ENCODE assay signal across 20 cellular contexts in the genomic region with DNA sequence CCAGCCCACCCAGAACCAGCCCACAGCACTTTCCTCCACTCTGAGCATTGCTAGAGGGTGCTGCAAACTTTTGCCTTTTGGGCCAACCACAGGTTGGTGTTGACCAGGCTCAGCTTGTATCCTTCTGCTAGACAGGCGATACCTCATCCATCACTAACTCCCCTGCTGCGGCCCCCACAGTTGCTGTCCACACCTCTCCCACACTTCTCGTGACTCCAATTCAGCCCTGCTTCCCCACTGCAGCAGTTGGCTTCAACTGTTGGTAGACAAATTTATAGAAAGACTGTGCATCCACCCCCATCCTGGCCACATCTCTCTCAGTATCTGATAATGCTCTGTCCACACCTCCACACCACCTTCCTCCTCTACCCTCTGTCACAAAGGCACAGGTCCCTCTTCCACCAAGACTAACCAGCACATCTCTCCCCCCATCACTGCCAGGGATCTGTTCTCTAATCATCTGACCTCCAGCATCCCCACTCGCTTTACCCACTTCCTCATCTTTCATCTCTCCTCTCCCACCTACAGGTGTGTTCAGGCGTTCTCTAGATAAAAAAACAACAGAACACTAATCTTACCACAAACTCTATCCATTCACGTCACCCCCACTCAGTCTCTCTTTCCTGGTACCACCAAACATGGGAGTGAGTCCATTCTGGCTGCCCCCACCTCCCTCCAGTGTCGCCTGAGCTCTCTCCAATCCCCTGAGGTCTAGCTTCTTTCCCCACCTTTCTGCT. TPM values are rescaled to one million over a fixed set of nuclear protein-coding genes. Genes with fewer than 3 reads are reported as not detected.
DNase-seq lines count a peak whose midpoint lies in the region; ATAC-seq, FAIRE-seq and TF ChIP-seq lines count a peak whose summit lies in the region.
"Had no signal": no experiment of that assay in that cellular context is flagged by ENCODE, and none has a peak within 500 bp of the region (broad histone marks: within the 10 kb centered on the region; RNA-seq: fewer than 3 reads in every experiment).

No MANE protein-coding gene starts in this region.

- no peak for TF ChIP-seq RAD21 in GM12878 (IDR thresholded peaks at IDR 0.05; ENCODE audit: insufficient read depth, low read depth, low read length)

- H3K4me1 Mint-ChIP-seq in activated CD4-positive, alpha-beta T cell treated with anti-CD3 and anti-CD28 coated beads for 36 hours, result peaks cover 29% of the 10 kb centered on the region

- H3K4me3 ChIP-seq in NT2/D1 (ENCODE audit: insufficient read length, low read depth) (no peak overlapping the region), GM12878 (no peak overlapping the region), vagina (no peak overlapping the region)
- H3K4me3 ChIP-seq: A549, left ventricle myocardium inferior, tibial artery had no signal

- H3K36me3 ChIP-seq in NT2/D1 (ENCODE audit: insufficient read depth, insufficient read length, low read length) (no peaks in the 10 kb centered on the region), GM12878 (ENCODE audit: control insufficient read depth in 2 of 2, insufficient read depth in 2 of 2, low read length in 1 of 2) (peaks cover 6 to 20% of the 10 kb centered on the region in 2 experiments), vagina (peaks cover 0 to 5% of the 10 kb centered on the region in 2 donors)
- H3K36me3 ChIP-seq: left ventricle myocardium inferior had no signal

- TF ChIP-seq CTCF in GM12878 (IDR thresholded peaks at IDR 0.05 in 2 of 3, conservative IDR thresholded peaks at IDR 0.05 in 1 of 3; ENCODE audit: control insufficient read depth in 2 of 3, extremely low read depth in 1 of 3, insufficient read depth in 1 of 3, low read depth in 3 of 3, low read length in 3 of 3) (no peak), vagina (IDR thresholded peaks at IDR 0.05) (no peak)

- intact Hi-C loops in activated CD4-positive, alpha-beta T cell treated with anti-CD3 and anti-CD28 coated beads for 36 hours (cut with DNase I, micrococcal nuclease), result loop anchor here in 1 of 2 experiments (1.0 kb wide), 1 partner anchor 47 kb away; no protein-coding TSS in a partner anchor
- intact Hi-C loops in GM12878 (cut with micrococcal nuclease; ENCODE audit: unreplicated experiment), result no loop called here
- intact Hi-C loops in posterior vena cava (cut with DNase I), result no loop called here
- intact Hi-C loops in vagina (cut with DNase I), result no loop called here
- intact Hi-C loops in Right ventricle myocardium inferior (cut with DNase I), result no loop called here

- no peaks in the 10 kb centered on the region for H4K20me1 ChIP-seq in GM12878 (ENCODE audit: control insufficient read depth, insufficient read depth)

- H3K9me3 ChIP-seq in NT2/D1 (ENCODE audit: insufficient read depth, low read length) (no peaks in the 10 kb centered on the region), GM12878 (replicated peaks; ENCODE audit: control insufficient read depth, insufficient read depth, low read length) (no peaks in the 10 kb centered on the region), vagina (no peaks in the 10 kb centered on the region)
- H3K9me3 ChIP-seq: A549, left ventricle myocardium inferior, tibial artery had no signal

- FAIRE-seq in GM12878 (lab: Jason Lieb, UNC) (no peak), H54 (lab: Jason Lieb, UNC) (no peak)
- FAIRE-seq: A549, endometrium, small intestine had no signal

- H3K4me2 ChIP-seq in GM12878 (ENCODE audit: control insufficient read depth, insufficient read depth), result no peak overlapping the region

- peak overlapping the region; percentile 50 for H3K9ac ChIP-seq in NT2/D1 (ENCODE audit: insufficient read length, low read depth)
- no peak overlapping the region for H3K9ac ChIP-seq in GM12878 (ENCODE audit: control insufficient read depth, insufficient read depth, low read length)

- H3K79me2 ChIP-seq in GM12878 (ENCODE audit: control insufficient read depth, insufficient read depth, low read length), result no peaks in the 10 kb centered on the region

- no peaks in the 10 kb centered on the region for H3K27me3 ChIP-seq in NT2/D1 (ENCODE audit: insufficient read depth, insufficient read length)
- H3K27me3 ChIP-seq in GM12878 (replicated peaks in 1 of 2; ENCODE audit: control insufficient read depth in 2 of 2, insufficient read depth in 2 of 2, low read length in 1 of 2), result no peaks in the 10 kb centered on the region
- no peaks in the 10 kb centered on the region for H3K27me3 ChIP-seq in vagina
- H3K27me3 ChIP-seq: tibial artery had no signal

- H3K27ac Mint-ChIP-seq in activated CD4-positive, alpha-beta T cell treated with anti-CD3 and anti-CD28 coated beads for 36 hours, result peak overlapping the region; percentile 75
- H3K27ac Mint-ChIP-seq: brain had no signal

- CTCF ChIA-PET in activated CD4-positive, alpha-beta T cell treated with anti-CD3 and anti-CD28 coated beads for 36 hours (lab: Charles Lee), result interaction anchor here (0.6 to 0.9 kb wide), 2 partner anchors 17 to 99 kb away, joined by 4 read pairs; no protein-coding TSS in a partner anchor
- CTCF ChIA-PET in GM12878 (lab: Yijun Ruan, JAX), result interaction anchor here (1.1 kb wide), 1 partner anchor 35 kb away, joined by 3 read pairs; no protein-coding TSS in a partner anchor

- peak; percentile 39 for DNase-seq in activated CD4-positive, alpha-beta T cell treated with anti-CD3 and anti-CD28 coated beads for 36 hours
- no peak for DNase-seq in activated CD4-positive, alpha-beta T cell treated with anti-CD3 and anti-CD28 coated beads, Interleukin-2, amount 50 U/mL, for 4 hours
- DNase-seq in NT2/D1 (ENCODE audit: low read depth, low spot score), result no peak
- no peak for DNase-seq in GM12878 (ENCODE audit: low read depth, low spot score)
- DNase-seq in posterior vena cava (ENCODE audit: low spot score), result peak; percentile 25
- DNase-seq in vagina (ENCODE audit: extremely low spot score in 2 of 2), result no peak
- DNase-seq in H54 (ENCODE audit: insufficient read length, low spot score), result no peak
- no peak for DNase-seq in Right ventricle myocardium inferior (ENCODE audit: missing footprints)
- DNase-seq: COR-L47, head of caudate nucleus, left ventricle myocardium inferior, NCI-H345, occipital lobe, small intestine, T-helper 9 cell, tibial artery had no signal

- ATAC-seq in activated CD4-positive, alpha-beta T cell treated with anti-CD3 and anti-CD28 coated beads for 36 hours, result peak; percentile 76
- ATAC-seq in GM12878, result peak; percentile 17
- ATAC-seq in Right ventricle myocardium inferior, result no peak

- H3K27me3 Mint-ChIP-seq in activated CD4-positive, alpha-beta T cell treated with anti-CD3 and anti-CD28 coated beads for 36 hours, result no peaks in the 10 kb centered on the region

- peaks cover 37% of the 10 kb centered on the region for H3K36me3 Mint-ChIP-seq in activated CD4-positive, alpha-beta T cell treated with anti-CD3 and anti-CD28 coated beads for 36 hours (ENCODE audit: low read depth)

- in situ Hi-C loops in GM12878 (cut with MboI), result no loop called here

- no peak overlapping the region for H3K27ac ChIP-seq in GM12878 (ENCODE audit: control insufficient read depth, insufficient read depth)
- no peak overlapping the region for H3K27ac ChIP-seq in vagina
- H3K27ac ChIP-seq: left ventricle myocardium inferior, RWPE1, tibial artery had no signal

- no peaks in the 10 kb centered on the region for H3K9me3 Mint-ChIP-seq in activated CD4-positive, alpha-beta T cell treated with anti-CD3 and anti-CD28 coated beads for 36 hours (ENCODE audit: low read depth)
- H3K9me3 Mint-ChIP-seq: brain had no signal

- H3K4me3 Mint-ChIP-seq in activated CD4-positive, alpha-beta T cell treated with anti-CD3 and anti-CD28 coated beads for 36 hours, result peak overlapping the region; percentile 11
- H3K4me3 Mint-ChIP-seq: brain had no signal

- 65% methylated on average over 7 of the region's 7 CpGs for WGBS in GM12878 (ENCODE audit: insufficient coverage, insufficient replicate concordance, low lambda C conversion rate, missing lambda C conversion rate)

- TF ChIP-seq POLR2A in GM12878 (IDR thresholded peaks at IDR 0.05; ENCODE audit: low read depth, low read length) (no peak), vagina (IDR thresholded peaks at IDR 0.05) (no peak), H54 (IDR thresholded peaks at IDR 0.05; ENCODE audit: low read depth, low read length) (no peak)

- TF ChIP-seq EP300 in GM12878 (IDR thresholded peaks at IDR 0.05; ENCODE audit: borderline replicate concordance in 1 of 2, control insufficient read depth in 1 of 2, low read depth in 2 of 2, low read length in 2 of 2), result no peak

- H2AFZ ChIP-seq in GM12878 (ENCODE audit: control insufficient read depth, low read depth, low read length), result no peak overlapping the region

- H3K4me1 ChIP-seq in NT2/D1 (ENCODE audit: insufficient read depth, insufficient read length) (peaks cover 31% of the 10 kb centered on the region), GM12878 (ENCODE audit: control insufficient read depth, insufficient read depth, low read length) (no peaks in the 10 kb centered on the region; the same call in 1 of the 2 replicates), vagina (no peaks in the 10 kb centered on the region)
- H3K4me1 ChIP-seq: left ventricle myocardium inferior, tibial artery had no signal

- no TSS peak for BruUV-seq in GM12878 (replicated peaks; lab: Mats Ljungman, UMichigan)

- SMC1A ChIA-PET in GM12878 (lab: Charles Lee; ENCODE audit: uncharacterized antibody, unreplicated experiment), result no interaction called here

- RAD21 ChIA-PET in GM12878 (lab: Charles Lee; ENCODE audit: unreplicated experiment), result interaction anchor here (0.6 kb wide), 1 partner anchor 47 kb away, joined by 3 read pairs; no protein-coding TSS in a partner anchor

- POLR2A ChIA-PET in activated CD4-positive, alpha-beta T cell treated with anti-CD3 and anti-CD28 coated beads for 36 hours (lab: Charles Lee), result interaction anchor here (0.6 to 1.3 kb wide), 2 partner anchors 16 to 35 kb away, joined by 3 read pairs; a partner anchor contains a TSS
- POLR2A ChIA-PET in GM12878 (lab: Charles Lee), result interaction anchor here (0.5 to 1.1 kb wide), 4 partner anchors 14 to 40 kb away, joined by 3 to 4 read pairs (median 3); no protein-coding TSS in a partner anchor

RNA-seq across cellular contexts. Expression of a gene that starts 15.8 kb away (rescaled TPM):
- total RNA-seq in activated CD4-positive, alpha-beta T cell treated with anti-CD3 and anti-CD28 coated beads for 36 hours, result 10 to 100 TPM; 42.4 to 51.9 TPM
- total RNA-seq in GM12878 (2013; cell fraction: nucleolus; rRNA removed), result 29.0 and 32.4 TPM in 2 replicates
- total RNA-seq in GM12878 (2014; rRNA removed), result 22.4 and 25.6 TPM in 2 replicates
- total RNA-seq in GM12878 (2014; rRNA removed; fragmentation: Illumina TruSeq; extraction: Trizol), result 21.1 TPM in 2 replicates
- total RNA-seq in GM12878 (2021), result 28.7 and 37.7 TPM in 2 replicates
- 12.3 TPM for polyA plus RNA-seq in GM12878 (2011; ENCODE audit: low read depth)
- polyA plus RNA-seq in GM12878 (2011; rRNA removed), result 22.2 and 36.3 TPM in 2 replicates
- polyA plus RNA-seq in GM12878 (2011; cell fraction: cytosol; rRNA removed), result 37.9 and 40.4 TPM in 2 replicates
- 21.2 and 21.6 TPM in 2 replicates for polyA plus RNA-seq in GM12878 (2011; cell fraction: nucleus; rRNA removed)
- 12.9 and 17.2 TPM in 2 replicates for polyA plus RNA-seq in GM12878 (2012)
- 36.5 and 43.3 TPM in 2 replicates for polyA plus RNA-seq in GM12878 (2014; fragmentation: Illumina TruSeq; extraction: Trizol)
- polyA plus RNA-seq in GM12878 (2014; fragmentation: Nextera tagmentation; extraction: Ambion mirVana), result 1 to 10 TPM; 7.1 to 9.2 TPM
- polyA plus RNA-seq in GM12878 (2014; rRNA removed), result 28.3 and 29.9 TPM in 2 replicates
- polyA plus RNA-seq in GM12878 (2016; fragmentation: Nextera tagmentation; extraction: Ambion mirVana), result 10 to 100 TPM; 32.5 to 35.8 TPM
- polyA minus RNA-seq in GM12878 (2011; rRNA and poly(A)+ RNA removed), result 39.0 and 49.8 TPM in 2 replicates
- polyA minus RNA-seq in GM12878 (2011; cell fraction: cytosol; rRNA and poly(A)+ RNA removed), result 10.4 and 12.9 TPM in 2 replicates
- polyA minus RNA-seq in GM12878 (2011; cell fraction: nucleus; rRNA and poly(A)+ RNA removed), result 7.4 and 13.0 TPM in 2 replicates
- total RNA-seq in posterior vena cava, result 10 to 100 TPM; 16.1 to 21.2 TPM
- 14.0 TPM for total RNA-seq in vagina
- 16.3 TPM for total RNA-seq in Right ventricle myocardium inferior

RNA-seq across cellular contexts. Expression of a gene that starts 24.7 kb away (rescaled TPM):
- 10 to 100 TPM; 53.3 to 64.5 TPM for total RNA-seq in activated CD4-positive, alpha-beta T cell treated with anti-CD3 and anti-CD28 coated beads for 36 hours
- total RNA-seq in GM12878 (2013; cell fraction: nucleolus; rRNA removed), result 64.1 and 65.1 TPM in 2 replicates
- total RNA-seq in GM12878 (2014; rRNA removed) (24.4 and 36.5 TPM in 2 replicates), GM12878 (2014; rRNA removed; fragmentation: Illumina TruSeq; extraction: Trizol) (16.5 and 17.2 TPM in 2 replicates), GM12878 (2021) (46.3 and 52.1 TPM in 2 replicates), posterior vena cava (1 to 10 TPM; 5.8 to 8.0 TPM), vagina (18.7 TPM), Right ventricle myocardium inferior (2.2 TPM)
- 18.2 TPM for polyA plus RNA-seq in GM12878 (2011; ENCODE audit: low read depth)
- polyA plus RNA-seq in GM12878 (2011; rRNA removed) (10.5 and 20.9 TPM in 2 replicates), GM12878 (2014; fragmentation: Illumina TruSeq; extraction: Trizol) (25.7 and 31.2 TPM in 2 replicates), GM12878 (2014; fragmentation: Nextera tagmentation; extraction: Ambion mirVana) (1 to 10 TPM; 2.6 to 3.4 TPM), GM12878 (2014; rRNA removed) (34.4 and 38.4 TPM in 2 replicates), GM12878 (2016; fragmentation: Nextera tagmentation; extraction: Ambion mirVana) (10 to 100 TPM; 60.3 to 64.2 TPM)
- polyA plus RNA-seq in GM12878 (2011; cell fraction: cytosol; rRNA removed), result 24.1 and 29.5 TPM in 2 replicates
- 35.2 and 36.4 TPM in 2 replicates for polyA plus RNA-seq in GM12878 (2011; cell fraction: nucleus; rRNA removed)
- polyA plus RNA-seq in GM12878 (2012), result 25.7 and 38.9 TPM in 2 replicates
- polyA minus RNA-seq in GM12878 (2011; rRNA and poly(A)+ RNA removed), result 35.6 and 48.7 TPM in 2 replicates
- 21.6 and 23.9 TPM in 2 replicates for polyA minus RNA-seq in GM12878 (2011; cell fraction: cytosol; rRNA and poly(A)+ RNA removed)
- polyA minus RNA-seq in GM12878 (2011; cell fraction: nucleus; rRNA and poly(A)+ RNA removed), result 25.8 and 43.8 TPM in 2 replicates

RNA-seq across cellular contexts. Expression of a gene that starts 34.7 kb away (rescaled TPM):
- total RNA-seq in activated CD4-positive, alpha-beta T cell treated with anti-CD3 and anti-CD28 coated beads for 36 hours, result 100 to 1,000 TPM; 108 to 117 TPM
- 23.6 and 24.0 TPM in 2 replicates for total RNA-seq in GM12878 (2013; cell fraction: nucleolus; rRNA removed)
- total RNA-seq in GM12878 (2014; rRNA removed) (70.8 and 72.4 TPM in 2 replicates), GM12878 (2014; rRNA removed; fragmentation: Illumina TruSeq; extraction: Trizol) (52.8 and 60.1 TPM in 2 replicates), GM12878 (2021) (63.7 and 68.4 TPM in 2 replicates), posterior vena cava (10 to 100 TPM; 31.8 to 34.6 TPM), vagina (44.7 TPM), Right ventricle myocardium inferior (68.6 TPM)
- 34.3 TPM for polyA plus RNA-seq in GM12878 (2011; ENCODE audit: low read depth)
- polyA plus RNA-seq in GM12878 (2011; rRNA removed) (39.9 and 52.8 TPM in 2 replicates), GM12878 (2014; fragmentation: Illumina TruSeq; extraction: Trizol) (62.4 and 72.7 TPM in 2 replicates), GM12878 (2014; fragmentation: Nextera tagmentation; extraction: Ambion mirVana) (10 to 100 TPM in 1 of 2 experiments, 1 to 10 TPM in 1; 6.7 to 17.6 TPM), GM12878 (2014; rRNA removed) (81.0 and 81.7 TPM in 2 replicates), GM12878 (2016; fragmentation: Nextera tagmentation; extraction: Ambion mirVana) (100 to 1,000 TPM in 1 of 2 experiments, 10 to 100 TPM in 1; 97.8 to 105 TPM)
- 98.3 and 110 TPM in 2 replicates for polyA plus RNA-seq in GM12878 (2011; cell fraction: cytosol; rRNA removed)
- polyA plus RNA-seq in GM12878 (2011; cell fraction: nucleus; rRNA removed), result 47.2 and 59.4 TPM in 2 replicates
- polyA plus RNA-seq in GM12878 (2012), result 42.0 and 52.6 TPM in 2 replicates
- 20.9 and 31.2 TPM in 2 replicates for polyA minus RNA-seq in GM12878 (2011; rRNA and poly(A)+ RNA removed)
- polyA minus RNA-seq in GM12878 (2011; cell fraction: cytosol; rRNA and poly(A)+ RNA removed), result 10.0 and 11.7 TPM in 2 replicates
- polyA minus RNA-seq in GM12878 (2011; cell fraction: nucleus; rRNA and poly(A)+ RNA removed), result 4.7 and 10.7 TPM in 2 replicates

Comparison
In these comparisons a context has a peak if more than half of its experiments do, and no peak if none do; other contexts are left out.
1. DNase-seq: peak in activated CD4-positive, alpha-beta T cell treated with anti-CD3 and anti-CD28 coated beads for 36 hours (single experiment) and posterior vena cava (single experiment); none in activated CD4-positive, alpha-beta T cell treated with anti-CD3 and anti-CD28 coated beads, Interleukin-2, amount 50 U/mL, for 4 hours (0 of 2), NT2/D1 (single experiment), GM12878 (single experiment), vagina (0 of 2), H54 (single experiment) and Right ventricle myocardium inferior (single experiment).